ENCODE assay signal across 1 cellular context in the genomic region with DNA sequence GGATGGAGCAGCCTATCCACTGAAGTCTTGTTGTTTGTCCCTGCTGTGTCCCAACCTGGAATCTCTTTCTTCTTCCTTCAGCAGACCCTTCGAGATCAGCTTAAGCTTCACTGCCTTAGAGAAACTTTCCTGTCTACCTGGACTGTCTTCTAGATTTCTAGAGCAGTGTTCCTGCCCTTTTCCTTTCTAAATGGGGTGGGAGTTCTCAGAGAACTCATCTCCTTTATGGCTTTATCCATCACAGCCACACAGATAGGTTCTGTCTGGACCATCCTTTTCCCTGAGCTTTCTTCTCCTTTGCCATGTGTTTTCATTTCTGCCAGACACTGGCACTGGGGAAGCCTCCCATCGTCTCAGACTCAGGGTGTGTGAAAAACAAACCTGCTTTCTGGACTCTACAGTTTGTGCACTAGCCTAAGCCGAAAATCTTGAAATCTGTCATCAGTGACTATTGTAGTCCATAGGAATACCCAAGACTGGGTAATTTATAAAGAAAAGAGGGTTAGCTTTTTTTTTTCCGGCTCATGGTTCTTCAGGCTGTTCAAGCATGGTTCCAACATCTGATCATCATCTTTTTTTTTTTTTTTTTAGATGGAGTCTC.
TF ChIP-seq lines count a peak whose summit lies in the region.

No MANE protein-coding gene starts in this region.

TF ChIP-seq in GM12878, 131 proteins besides CTCF, POLR2A, EP300 and RAD21:
- TF ChIP-seq, protein P1, sequence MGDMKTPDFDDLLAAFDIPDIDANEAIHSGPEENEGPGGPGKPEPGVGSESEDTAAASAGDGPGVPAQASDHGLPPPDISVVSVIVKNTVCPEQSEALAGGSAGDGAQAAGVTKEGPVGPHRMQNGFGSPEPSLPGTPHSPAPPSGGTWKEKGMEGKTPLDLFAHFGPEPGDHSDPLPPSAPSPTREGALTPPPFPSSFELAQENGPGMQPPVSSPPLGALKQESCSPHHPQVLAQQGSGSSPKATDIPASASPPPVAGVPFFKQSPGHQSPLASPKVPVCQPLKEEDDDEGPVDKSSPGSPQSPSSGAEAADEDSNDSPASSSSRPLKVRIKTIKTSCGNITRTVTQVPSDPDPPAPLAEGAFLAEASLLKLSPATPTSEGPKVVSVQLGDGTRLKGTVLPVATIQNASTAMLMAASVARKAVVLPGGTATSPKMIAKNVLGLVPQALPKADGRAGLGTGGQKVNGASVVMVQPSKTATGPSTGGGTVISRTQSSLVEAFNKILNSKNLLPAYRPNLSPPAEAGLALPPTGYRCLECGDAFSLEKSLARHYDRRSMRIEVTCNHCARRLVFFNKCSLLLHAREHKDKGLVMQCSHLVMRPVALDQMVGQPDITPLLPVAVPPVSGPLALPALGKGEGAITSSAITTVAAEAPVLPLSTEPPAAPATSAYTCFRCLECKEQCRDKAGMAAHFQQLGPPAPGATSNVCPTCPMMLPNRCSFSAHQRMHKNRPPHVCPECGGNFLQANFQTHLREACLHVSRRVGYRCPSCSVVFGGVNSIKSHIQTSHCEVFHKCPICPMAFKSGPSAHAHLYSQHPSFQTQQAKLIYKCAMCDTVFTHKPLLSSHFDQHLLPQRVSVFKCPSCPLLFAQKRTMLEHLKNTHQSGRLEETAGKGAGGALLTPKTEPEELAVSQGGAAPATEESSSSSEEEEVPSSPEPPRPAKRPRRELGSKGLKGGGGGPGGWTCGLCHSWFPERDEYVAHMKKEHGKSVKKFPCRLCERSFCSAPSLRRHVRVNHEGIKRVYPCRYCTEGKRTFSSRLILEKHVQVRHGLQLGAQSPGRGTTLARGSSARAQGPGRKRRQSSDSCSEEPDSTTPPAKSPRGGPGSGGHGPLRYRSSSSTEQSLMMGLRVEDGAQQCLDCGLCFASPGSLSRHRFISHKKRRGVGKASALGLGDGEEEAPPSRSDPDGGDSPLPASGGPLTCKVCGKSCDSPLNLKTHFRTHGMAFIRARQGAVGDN (IDR thresholded peaks at IDR 0.05) = no peak
- TF ChIP-seq MEF2A (IDR thresholded peaks at IDR 0.05; ENCODE audit: insufficient read depth, low read depth, low read length) (no peak), ZNF274 (IDR thresholded peaks at IDR 0.05; ENCODE audit: insufficient read depth, insufficient read length) (peak; percentile 58)
